In genomic region chr7:30983042-30983913, GRCh38 we compare ENCODE assay signal across 8 cellular contexts. TPM values are rescaled to one million over a fixed set of nuclear protein-coding genes. Genes with fewer than 3 reads are reported as not detected.
A peak's percentile ranks its signal among the peaks of the same experiment; 100 is the strongest.
DNase-seq lines count a peak whose midpoint lies in the region; ATAC-seq, FAIRE-seq and TF ChIP-seq lines count a peak whose summit lies in the region.

No MANE protein-coding gene starts in this region.

- no peak for FAIRE-seq in RCC 7860 (lab: Jason Lieb, UNC)

- H3K36me3 ChIP-seq in testis (ENCODE audit: low read depth, missing control alignments), result no peaks in the 10 kb centered on the region

- no peaks in the 10 kb centered on the region for H3K9me3 ChIP-seq in testis

- H3K36me3 Mint-ChIP-seq in activated T-helper 1 cell treated with anti-CD3 and anti-CD28 coated beads, Interleukin-12 subunit alpha, Interleukin-12 subunit beta, Interleukin-2, Interleukin-4 antibody, amounts not matched to agents 30 ng/mL and 10 ng/mL and 1 ng/mL, durations not matched to agents 14 hours and 24 hours and 36 hours (ENCODE audit: low read depth), result no peaks in the 10 kb centered on the region

- TF ChIP-seq EP300 in Ishikawa (IDR thresholded peaks at IDR 0.05; ENCODE audit: borderline replicate concordance), result no peak

- H3K9me3 Mint-ChIP-seq in activated T-helper 1 cell treated with anti-CD3 and anti-CD28 coated beads, Interleukin-12 subunit alpha, Interleukin-12 subunit beta, Interleukin-2, Interleukin-4 antibody, amounts not matched to agents 30 ng/mL and 10 ng/mL and 1 ng/mL, durations not matched to agents 14 hours and 24 hours and 36 hours, result no peaks in the 10 kb centered on the region

- in situ Hi-C loops in G401 (cut with HindIII; ENCODE audit: low sequenced_read_pairs), result no loop called here

- no peak for TF ChIP-seq POLR2A in testis (IDR thresholded peaks at IDR 0.05)

- H3K4me3 ChIP-seq in fibroblast of villous mesenchyme (ENCODE audit: low read depth, low read length) (no peak overlapping the region), testis (peak overlapping the region; percentile 22 to 44)

- no peaks in the 10 kb centered on the region for H3K4me1 ChIP-seq in testis

- H3K4me3 Mint-ChIP-seq in activated T-helper 1 cell treated with anti-CD3 and anti-CD28 coated beads, Interleukin-12 subunit alpha, Interleukin-12 subunit beta, Interleukin-2, Interleukin-4 antibody, amounts not matched to agents 30 ng/mL and 10 ng/mL and 1 ng/mL, durations not matched to agents 14 hours and 24 hours and 36 hours, result no peak overlapping the region

- no peak overlapping the region for H3K27ac ChIP-seq in testis

- intact Hi-C loops in activated T-helper 1 cell treated with anti-CD3 and anti-CD28 coated beads, Interleukin-12 subunit alpha, Interleukin-12 subunit beta, Interleukin-2, Interleukin-4 antibody, amounts not matched to agents 30 ng/mL and 10 ng/mL and 1 ng/mL, durations not matched to agents 14 hours and 24 hours and 36 hours (cut with micrococcal nuclease), result loop anchor here (1.0 to 2.0 kb wide), 2 partner anchors 139 to 182 kb away; no protein-coding TSS in a partner anchor
- intact Hi-C loops in testis (cut with DNase I; ENCODE audit: low total_unique reads), result loop anchor here (5.0 kb wide), 1 partner anchor 139 kb away; no protein-coding TSS in a partner anchor

- H3K27ac Mint-ChIP-seq in activated T-helper 1 cell treated with anti-CD3 and anti-CD28 coated beads, Interleukin-12 subunit alpha, Interleukin-12 subunit beta, Interleukin-2, Interleukin-4 antibody, amounts not matched to agents 30 ng/mL and 10 ng/mL and 1 ng/mL, durations not matched to agents 14 hours and 24 hours and 36 hours, result no peak overlapping the region

- peaks cover 28% of the 10 kb centered on the region for H3K27me3 Mint-ChIP-seq in activated T-helper 1 cell treated with anti-CD3 and anti-CD28 coated beads, Interleukin-12 subunit alpha, Interleukin-12 subunit beta, Interleukin-2, Interleukin-4 antibody, amounts not matched to agents 30 ng/mL and 10 ng/mL and 1 ng/mL, durations not matched to agents 14 hours and 24 hours and 36 hours (ENCODE audit: insufficient read depth)

- TF ChIP-seq CTCF in fibroblast of villous mesenchyme (IDR thresholded peaks at IDR 0.05; ENCODE audit: insufficient read depth, low read depth, low read length) (peak; percentile 90), testis (IDR thresholded peaks at IDR 0.05) (peak; percentile 90 to 97 (median 94))

- ATAC-seq in GM21723 (IDR thresholded peaks at IDR 0.05; ENCODE audit: unreplicated experiment), result peak; percentile 90

- no peaks in the 10 kb centered on the region for H3K27me3 ChIP-seq in testis

- TF ChIP-seq RAD21 in Ishikawa (IDR thresholded peaks at IDR 0.05; ENCODE audit: low read depth), result peak; percentile 96

- DNase-seq in G401 (ENCODE audit: low spot score) (peak; percentile 93), RCC 7860 (ENCODE audit: low spot score) (peak; percentile 43), fibroblast of villous mesenchyme (ENCODE audit: low read depth) (peak; percentile 67), nucleus accumbens (lab: John Stamatoyannopoulos, UW) (peak in 54 of 56 donors; percentile 14 to 92 (median 66)), testis (peak; percentile 94)
- DNase-seq in activated T-helper 1 cell treated with anti-CD3 and anti-CD28 coated beads, Interleukin-12 subunit alpha, Interleukin-12 subunit beta, Interleukin-2, Interleukin-4 antibody, amounts not matched to agents 30 ng/mL and 10 ng/mL and 1 ng/mL, durations not matched to agents 14 hours and 24 hours and 36 hours (ENCODE audit: low spot score), result peak; percentile 63

- WGBS in testis, 2 donors, result 10% methylated on average over 13 to 15 of the region's 15 CpGs

- H3K4me1 Mint-ChIP-seq in activated T-helper 1 cell treated with anti-CD3 and anti-CD28 coated beads, Interleukin-12 subunit alpha, Interleukin-12 subunit beta, Interleukin-2, Interleukin-4 antibody, amounts not matched to agents 30 ng/mL and 10 ng/mL and 1 ng/mL, durations not matched to agents 14 hours and 24 hours and 36 hours (ENCODE audit: low read depth), result peaks cover 18% of the 10 kb centered on the region

TF ChIP-seq in Ishikawa, 13 proteins besides CTCF, POLR2A, EP300 and RAD21:
- no peak for TF ChIP-seq TCF12 (IDR thresholded peaks at IDR 0.05; ENCODE audit: low read depth)
- no peak for TF ChIP-seq REST (IDR thresholded peaks at IDR 0.05; ENCODE audit: low read depth)
- no peak for TF ChIP-seq EGR1 (IDR thresholded peaks at IDR 0.05)

RNA-seq across cellular contexts. Expression of gene GHRHR, which starts 19.5 kb away (rescaled TPM):
- total RNA-seq in G401 (2014; rRNA removed; shearing (Covaris generic)), result not detected in 2 replicates
- total RNA-seq in activated T-helper 1 cell treated with anti-CD3 and anti-CD28 coated beads, Interleukin-12 subunit alpha, Interleukin-12 subunit beta, Interleukin-2, Interleukin-4 antibody, amounts not matched to agents 30 ng/mL and 10 ng/mL and 1 ng/mL, durations not matched to agents 14 hours and 24 hours and 36 hours, result not detected in 2 replicates
- total RNA-seq in fibroblast of villous mesenchyme, result not detected in 2 replicates
- 1 to 10 TPM; 1.4 to 3.6 TPM for total RNA-seq in testis
- 2.1 TPM for polyA plus RNA-seq in testis (ENCODE audit: insufficient read depth, low read depth, low replicate concordance)

Comparison
In these comparisons a context has a peak if more than half of its experiments do, and no peak if none do; other contexts are left out.
1. DNase-seq: peak in every context shown above with its lines; median percentile 94 in testis; 93 in G401; 67 in fibroblast of villous mesenchyme; 66 in nucleus accumbens; 63 in activated T-helper 1 cell treated with anti-CD3 and anti-CD28 coated beads, Interleukin-12 subunit alpha, Interleukin-12 subunit beta, Interleukin-2, Interleukin-4 antibody, amounts not matched to agents 30 ng/mL and 10 ng/mL and 1 ng/mL, durations not matched to agents 14 hours and 24 hours and 36 hours; 43 in RCC 7860.